9 cellular contexts compared by ENCODE assay signal in genomic region chr2:31243053-31243452, GRCh38. TPM values are rescaled to one million over a fixed set of nuclear protein-coding genes. Genes with fewer than 3 reads are reported as not detected.
"Had no signal": no experiment of that assay in that cellular context is flagged by ENCODE, and none has a peak within 500 bp of the region (broad histone marks: within the 10 kb centered on the region; RNA-seq: fewer than 3 reads in every experiment).

No MANE protein-coding gene starts in this region.

- DNase-seq: GM23248, GOT3, H7, H9, HCEC 1CT, HFFc6 had no signal

- H3K4me3 ChIP-seq: GM23248, GM23338, HAP-1 had no signal

- ATAC-seq: GM23338, HCT116 had no signal

- H3K9ac ChIP-seq: GM23248 had no signal

- H3K27ac ChIP-seq: GM23248 had no signal

- H3K9me3 ChIP-seq: HAP-1 had no signal

- H3K4me1 ChIP-seq: HAP-1 had no signal

- H3K4me2 ChIP-seq: GM23338 had no signal

- H2AFZ ChIP-seq: GM23248, GM23338 had no signal

- H3K36me3 ChIP-seq: HAP-1 had no signal

RNA-seq across cellular contexts. Expression of gene CAPN14, which starts 25.7 kb away (rescaled TPM):
- total RNA-seq: GM23338 had no signal
